In genomic region chr4:109801895-109802319, GRCh38 we compare ENCODE assay signal across 8 cellular contexts. TPM values are rescaled to one million over a fixed set of nuclear protein-coding genes. Genes with fewer than 3 reads are reported as not detected.
DNase-seq lines count a peak whose midpoint lies in the region; ATAC-seq and TF ChIP-seq lines count a peak whose summit lies in the region.
"Had no signal": no experiment of that assay in that cellular context is flagged by ENCODE, and none has a peak within 500 bp of the region (broad histone marks: within the 10 kb centered on the region; RNA-seq: fewer than 3 reads in every experiment).

TSS of gene CFI (minus strand) at chr4:109801999. CDS start at chr4:109801971, 28 bp downstream.

- H3K9me3 ChIP-seq in Karpas-422 (ENCODE audit: low read length) = no peaks in the 10 kb centered on the region
- H3K9me3 ChIP-seq in liver (ENCODE audit: control insufficient read depth in 4 of 4, low read length in 3 of 4) = no peaks in the 10 kb centered on the region
- H3K9me3 ChIP-seq in upper lobe of right lung = no peaks in the 10 kb centered on the region

- peak within 1 kb of the TSS; percentile 41; the same call in 1 of the 2 replicates for H2AFZ ChIP-seq in Karpas-422 (ENCODE audit: low read length)

- peak; percentile 31 to 45 for TF ChIP-seq RAD21 in liver (IDR thresholded peaks at IDR 0.05)

- H3K9me3 Mint-ChIP-seq in WTC11 = peaks cover 11% of the 10 kb centered on the region

- CTCF ChIA-PET in WTC11 (lab: Charles Lee) = interaction anchor here (0.6 to 1.2 kb wide), 2 partner anchors 99 to 100 kb away, joined by 4 read pairs; partner anchors contain the start of gene CASP6

- POLR2A ChIA-PET in WTC11 (lab: Charles Lee) = no interaction called here

- WGBS in liver = 13% methylated on average over 2 of the region's 2 CpGs

- no peak within 1 kb of the TSS for H3K4me2 ChIP-seq in Karpas-422 (ENCODE audit: low read depth, low read length, poor library complexity, severe bottlenecking)

- no peak within 1 kb of the TSS for H3K27ac Mint-ChIP-seq in WTC11

- no peaks in the 10 kb centered on the region for H3K9me2 ChIP-seq in Karpas-422 (replicated peaks; ENCODE audit: insufficient read depth, low read length)

- no peaks in the 10 kb centered on the region for H3K4me1 ChIP-seq in Karpas-422 (ENCODE audit: low read length)
- peaks cover 2 to 19% (median 12%) of the 10 kb centered on the region in 4 donors for H3K4me1 ChIP-seq in liver (ENCODE audit: control insufficient read depth in 4 of 4, insufficient read depth in 4 of 4, low read length in 3 of 4)
- peaks cover 5% of the 10 kb centered on the region for H3K4me1 ChIP-seq in upper lobe of right lung

- H3K36me3 Mint-ChIP-seq in WTC11 = no peaks in the 10 kb centered on the region

- intact Hi-C loops in upper lobe of right lung (cut with DNase I) = no loop called here

- H3K27me3 ChIP-seq in Karpas-422 (ENCODE audit: low read length) (no peaks in the 10 kb centered on the region), liver (ENCODE audit: control insufficient read depth in 4 of 4, insufficient read depth in 4 of 4, low read length in 3 of 4) (no peaks in the 10 kb centered on the region), upper lobe of right lung (no peaks in the 10 kb centered on the region)

- H3K27ac ChIP-seq in Karpas-422 (ENCODE audit: low read length) (no peak within 1 kb of the TSS), liver (ENCODE audit: low read depth in 1 of 2, low read length in 2 of 2) (peak within 1 kb of the TSS; percentile 68 to 77), upper lobe of right lung (peak within 1 kb of the TSS; percentile 32)

- no peaks in the 10 kb centered on the region for H3K79me2 ChIP-seq in Karpas-422 (ENCODE audit: low read length)

- TF ChIP-seq CTCF in liver (IDR thresholded peaks at IDR 0.05; ENCODE audit: low read depth, low read length, missing input control) (no peak), upper lobe of right lung (IDR thresholded peaks at IDR 0.05) (no peak), WTC11 (IDR thresholded peaks at IDR 0.05) (no peak)

- no peaks in the 10 kb centered on the region; the same call in 1 of the 2 replicates for H3K27me3 Mint-ChIP-seq in WTC11 (ENCODE audit: low read depth)

- no peak for DNase-seq in Karpas-422
- peak; percentile 83 for DNase-seq in dermis blood vessel endothelial cell
- DNase-seq in upper lobe of right lung = no peak
- DNase-seq in NCI-H187 treated with DMSO at 0.1 percent for 48 hours (lab: John Stamatoyannopoulos, UW) = no peak
- DNase-seq in WTC11 (ENCODE audit: low spot score) = no peak
- DNase-seq in stimulated activated CD4-positive, alpha-beta T cell treated with anti-CD3 and anti-CD28 coated beads, Interleukin-1b, Interleukin-23, amount 100 ng/mL, for 48 hours = no peak
- DNase-seq: head of caudate nucleus had no signal

- H3K4me3 Mint-ChIP-seq in WTC11 = no peak within 1 kb of the TSS

- no peaks in the 10 kb centered on the region for H3K4me1 Mint-ChIP-seq in WTC11

- H3K9ac ChIP-seq in Karpas-422 (ENCODE audit: low read length) = no peak within 1 kb of the TSS
- peak within 1 kb of the TSS; percentile 91 to 93 for H3K9ac ChIP-seq in liver (ENCODE audit: low read depth in 1 of 2, low read length in 2 of 2)

- ATAC-seq in upper lobe of right lung (peak; percentile 73), WTC11 (no peak)

- H3K36me3 ChIP-seq in Karpas-422 (ENCODE audit: insufficient read depth, low read length) (no peaks in the 10 kb centered on the region), liver (ENCODE audit: control insufficient read depth in 4 of 4, insufficient read depth in 3 of 4, low read depth in 1 of 4, low read length in 3 of 4) (peaks cover 0 to 2% (median 0%) of the 10 kb centered on the region in 4 donors), upper lobe of right lung (no peaks in the 10 kb centered on the region)

- no peaks in the 10 kb centered on the region for H4K20me1 ChIP-seq in Karpas-422 (ENCODE audit: insufficient read depth, low read depth, low read length)

- H3K4me3 ChIP-seq in Karpas-422 (ENCODE audit: low read length) (no peak within 1 kb of the TSS), liver (ENCODE audit: low read depth in 1 of 3, low read length in 3 of 3) (peak within 1 kb of the TSS; percentile 78 to 92 (median 80)), upper lobe of right lung (peak within 1 kb of the TSS; percentile 43)

TF ChIP-seq in liver, 16 proteins besides CTCF, POLR2A, EP300 and RAD21 (continues in another document):
- TF ChIP-seq, protein P1, sequence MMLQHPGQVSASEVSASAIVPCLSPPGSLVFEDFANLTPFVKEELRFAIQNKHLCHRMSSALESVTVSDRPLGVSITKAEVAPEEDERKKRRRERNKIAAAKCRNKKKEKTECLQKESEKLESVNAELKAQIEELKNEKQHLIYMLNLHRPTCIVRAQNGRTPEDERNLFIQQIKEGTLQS (IDR thresholded peaks at IDR 0.05) = peak; percentile 68
- TF ChIP-seq ZBTB33 (IDR thresholded peaks at IDR 0.05) = peak; percentile 71
- TF ChIP-seq, protein P2, sequence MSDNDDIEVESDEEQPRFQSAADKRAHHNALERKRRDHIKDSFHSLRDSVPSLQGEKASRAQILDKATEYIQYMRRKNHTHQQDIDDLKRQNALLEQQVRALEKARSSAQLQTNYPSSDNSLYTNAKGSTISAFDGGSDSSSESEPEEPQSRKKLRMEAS (IDR thresholded peaks at IDR 0.05) = peak; percentile 22
- TF ChIP-seq GABPA (IDR thresholded peaks at IDR 0.05 in 1 of 2, conservative IDR thresholded peaks at IDR 0.05 in 1 of 2) = peak in 1 of 2 donors; percentile 50

TF ChIP-seq in WTC11, 78 proteins besides CTCF, POLR2A, EP300 and RAD21:
- TF ChIP-seq ZNF423 (CRISPR knock-in tag; IDR thresholded peaks at IDR 0.05) = no peak
- no peak for TF ChIP-seq NFYB (CRISPR knock-in tag; conservative IDR thresholded peaks at IDR 0.05; ENCODE audit: low read depth)
- no peak for TF ChIP-seq ETV6 (CRISPR knock-in tag; IDR thresholded peaks at IDR 0.05)
- no peak for TF ChIP-seq ZNF425 (CRISPR knock-in tag; conservative IDR thresholded peaks at IDR 0.05)
- TF ChIP-seq ZNF138 (CRISPR knock-in tag; conservative IDR thresholded peaks at IDR 0.05) = no peak
- no peak for TF ChIP-seq JAZF1 (CRISPR knock-in tag; IDR thresholded peaks at IDR 0.05)
- TF ChIP-seq GRHL2 (CRISPR knock-in tag; IDR thresholded peaks at IDR 0.05; ENCODE audit: insufficient replicate concordance, severe bottlenecking) = no peak
- TF ChIP-seq ZNF532 (CRISPR knock-in tag; IDR thresholded peaks at IDR 0.05; ENCODE audit: borderline replicate concordance) = no peak

RNA-seq across cellular contexts. Expression of gene CFI, which starts in this region (rescaled TPM):
- 0.79 TPM in 1 of 2 replicates, not detected in the other for total RNA-seq in Karpas-422 (2014; rRNA removed; shearing (Covaris generic); ENCODE audit: low replicate concordance)
- total RNA-seq in dermis blood vessel endothelial cell (94.8 and 132 TPM in 2 replicates), liver (100 to 1,000 TPM; 232 to 598 TPM), upper lobe of right lung (61.0 TPM), WTC11 (2021) (0.16 to 0.25 TPM in 2 of 3 replicates, not detected in the other)
- polyA plus RNA-seq in liver = 100 to 1,000 TPM; 410 to 589 TPM

Comparison
In these comparisons a context has a peak if more than half of its experiments do, and no peak if none do; other contexts are left out.
1. RNA of gene CFI (total RNA-seq): 232 to 598 TPM in liver, 94.8 to 132 TPM in dermis blood vessel endothelial cell and 61.0 TPM in upper lobe of right lung (single experiment); 0.79 TPM in Karpas-422 and 0.16 to 0.25 TPM in WTC11; every median in the first group is over 10 times any median in the second.